ENCODE assay signal across 11 cellular contexts in the genomic region with DNA sequence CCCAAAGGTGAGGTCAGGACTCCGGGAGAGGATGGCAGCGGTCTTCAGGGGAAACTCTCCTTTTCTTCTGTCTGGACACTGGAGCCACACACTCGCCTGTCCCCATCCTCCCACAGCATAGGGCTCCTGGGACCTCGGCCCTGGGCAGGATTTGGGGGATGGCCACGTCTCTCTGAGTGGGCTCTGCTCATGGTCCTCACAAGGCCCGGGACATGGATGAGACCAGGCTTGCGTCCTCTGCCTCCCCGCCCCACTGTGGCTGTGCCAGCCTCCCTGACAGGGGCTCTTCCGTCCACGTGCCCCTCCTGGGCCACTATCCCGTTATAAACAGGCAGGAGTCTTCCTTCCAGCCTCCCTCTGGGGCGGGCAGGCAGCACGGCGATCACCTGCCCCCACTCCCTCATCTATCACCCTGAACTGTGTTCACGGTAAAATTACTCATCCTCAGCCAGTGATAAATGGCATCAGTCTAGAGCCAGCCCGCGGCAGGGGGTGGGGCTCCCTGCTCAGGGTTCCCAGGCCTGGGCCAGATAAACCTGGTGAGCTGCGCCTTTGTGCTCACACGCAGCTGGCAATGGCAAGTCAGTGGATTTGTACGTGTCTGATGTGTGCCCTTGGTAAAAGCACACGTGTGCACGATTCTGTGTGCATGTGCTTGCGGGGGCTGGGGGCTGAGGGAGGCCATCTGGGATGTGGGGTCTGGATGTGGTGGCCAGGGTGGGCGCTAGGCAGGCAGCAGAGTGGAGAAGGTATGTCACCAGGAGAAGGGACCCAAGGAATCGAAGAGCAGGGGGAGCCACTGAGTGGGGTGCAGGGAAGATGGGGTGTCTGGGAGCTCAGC. TPM values are rescaled to one million over a fixed set of nuclear protein-coding genes. Genes with fewer than 3 reads are reported as not detected.
A peak's percentile ranks its signal among the peaks of the same experiment; 100 is the strongest.
DNase-seq lines count a peak whose midpoint lies in the region; FAIRE-seq and TF ChIP-seq lines count a peak whose summit lies in the region.
"Had no signal": no experiment of that assay in that cellular context is flagged by ENCODE, and none has a peak within 500 bp of the region (broad histone marks: within the 10 kb centered on the region; RNA-seq: fewer than 3 reads in every experiment).

No MANE protein-coding gene starts in this region.

- no peaks in the 10 kb centered on the region for H3K9me3 ChIP-seq in PC-9 (ENCODE audit: insufficient read depth, low read depth)
- H3K9me3 ChIP-seq in suprapubic skin: no peaks in the 10 kb centered on the region
- H3K9me3 ChIP-seq in effector memory CD4-positive, alpha-beta T cell (ENCODE audit: control insufficient read depth, low read length): no peaks in the 10 kb centered on the region
- H3K9me3 ChIP-seq: mucosa of descending colon had no signal

- no TSS peak for BruUV-seq in PC-9 (replicated peaks; lab: Mats Ljungman, UMichigan)

- H3K79me2 ChIP-seq in PC-9 (ENCODE audit: low read depth): no peaks in the 10 kb centered on the region

- H3K27ac ChIP-seq in PC-9 (no peak overlapping the region), suprapubic skin (no peak overlapping the region)
- H3K27ac ChIP-seq in effector memory CD4-positive, alpha-beta T cell (ENCODE audit: insufficient read depth, low read length, poor library complexity, severe bottlenecking): no peak overlapping the region

- H3K4me1 ChIP-seq in PC-9 (replicated peaks; ENCODE audit: insufficient read depth): peaks cover 27% of the 10 kb centered on the region
- H3K4me1 ChIP-seq in suprapubic skin: peaks cover 26% of the 10 kb centered on the region
- no peaks in the 10 kb centered on the region for H3K4me1 ChIP-seq in effector memory CD4-positive, alpha-beta T cell (ENCODE audit: control insufficient read depth, insufficient read depth, low read length, poor library complexity, severe bottlenecking)

- no peak for FAIRE-seq in urothelium cell line (lab: Jason Lieb, UNC)
- FAIRE-seq: TTC549 had no signal

- H3K9me2 ChIP-seq in PC-9 (ENCODE audit: insufficient read depth): no peaks in the 10 kb centered on the region

- POLR2A ChIA-PET in PC-9 (lab: Charles Lee; ENCODE audit: unreplicated experiment): no interaction called here

- TF ChIP-seq POLR2A in suprapubic skin (IDR thresholded peaks at IDR 0.05): no peak

- H3K27me3 ChIP-seq in PC-9 (ENCODE audit: insufficient read depth, low read depth): peaks cover 16% of the 10 kb centered on the region; the same call in 1 of the 2 replicates
- H3K27me3 ChIP-seq in suprapubic skin: peaks cover 63% of the 10 kb centered on the region
- peaks cover 7% of the 10 kb centered on the region for H3K27me3 ChIP-seq in effector memory CD4-positive, alpha-beta T cell (replicated peaks; ENCODE audit: control insufficient read depth, insufficient read depth, low read length, poor library complexity, severe bottlenecking)

- TF ChIP-seq EP300 in suprapubic skin (IDR thresholded peaks at IDR 0.05): no peak

- no peak overlapping the region for H2AFZ ChIP-seq in PC-9

- H3K36me3 ChIP-seq in PC-9 (ENCODE audit: low read depth) (no peaks in the 10 kb centered on the region), suprapubic skin (no peaks in the 10 kb centered on the region)
- H3K36me3 ChIP-seq in effector memory CD4-positive, alpha-beta T cell (ENCODE audit: control insufficient read depth, insufficient read depth, low read length): no peaks in the 10 kb centered on the region

- TF ChIP-seq CTCF in PC-9 (conservative IDR thresholded peaks at IDR 0.05): no peak
- no peak for TF ChIP-seq CTCF in fibroblast of pulmonary artery (IDR thresholded peaks at IDR 0.05; ENCODE audit: low read length, missing control alignments)
- TF ChIP-seq CTCF in suprapubic skin (IDR thresholded peaks at IDR 0.05): no peak

- 43% methylated on average over 25 of the region's 25 CpGs for WGBS in suprapubic skin

- H4K20me1 ChIP-seq in PC-9 (ENCODE audit: insufficient read depth): no peaks in the 10 kb centered on the region

- H3K4me2 ChIP-seq in PC-9: peak overlapping the region; percentile 50

- peak; percentile 16 for DNase-seq in activated T-cell treated with anti-CD3 and anti-CD28 coated beads, Interleukin-2, amount 50 U/mL, for 1 hour
- DNase-seq in activated T-cell treated with anti-CD3 and anti-CD28 coated beads for 4 hours (no peak), PC-9 (peak; percentile 61 to 74), fibroblast of pulmonary artery (ENCODE audit: low read depth) (peak; percentile 21), suprapubic skin (ENCODE audit: low spot score in 2 of 2) (peak; percentile 53 to 55), NCI-H1694 (lab: John Stamatoyannopoulos, UW) (no peak), urothelium cell line (ENCODE audit: low spot score) (no peak)
- no peak for DNase-seq in effector memory CD4-positive, alpha-beta T cell
- DNase-seq: CD4-positive, CD25-positive, alpha-beta regulatory T cell had no signal

- intact Hi-C loops in PC-9 (cut with micrococcal nuclease; ENCODE audit: unreplicated experiment): no loop called here

- CTCF ChIA-PET in PC-9 (lab: Charles Lee): no interaction called here

- H3F3A ChIP-seq in PC-9 (ENCODE audit: insufficient read depth, low read depth): peaks cover 22% of the 10 kb centered on the region

- H3K4me3 ChIP-seq in PC-9 (no peak overlapping the region), fibroblast of pulmonary artery (replicated peaks; ENCODE audit: low read depth, low read length) (no peak overlapping the region), suprapubic skin (no peak overlapping the region)
- H3K4me3 ChIP-seq in effector memory CD4-positive, alpha-beta T cell (ENCODE audit: insufficient read depth, low read depth, low read length, poor library complexity, severe bottlenecking): no peak overlapping the region
- H3K4me3 ChIP-seq: mucosa of descending colon had no signal

RNA-seq across cellular contexts. Expression of gene SAMD11, which starts 12.6 kb away (rescaled TPM):
- 0.59 and 2.2 TPM in 2 replicates for total RNA-seq in PC-9 (2021)
- 1 to 10 TPM in 2 of 4 donors, under 1 TPM in 1, not detected in 1; 0.85 to 2.0 (median 1.5) TPM for total RNA-seq in suprapubic skin
- total RNA-seq: CD4-positive, CD25-positive, alpha-beta regulatory T cell had no signal

RNA-seq across cellular contexts. Expression of gene NOC2L, which starts 48.0 kb away (rescaled TPM):
- total RNA-seq in PC-9 (2021) (86.4 and 100 TPM in 2 replicates), suprapubic skin (10 to 100 TPM; 45.6 to 61.9 (median 56.3) TPM)

RNA-seq across cellular contexts. Expression of gene KLHL17, which starts 49.3 kb away (rescaled TPM):
- total RNA-seq in PC-9 (2021) (16.8 and 22.7 TPM in 2 replicates), suprapubic skin (10 to 100 TPM in 3 of 4 donors, 1 to 10 TPM in 1; 9.7 to 38.3 (median 17.0) TPM)

RNA-seq across cellular contexts. Expression of gene PLEKHN1, which starts 55.2 kb away (rescaled TPM):
- total RNA-seq in PC-9 (2021) (9.1 and 11.9 TPM in 2 replicates), suprapubic skin (10 to 100 TPM; 36.1 to 69.0 (median 48.4) TPM)

Comparison
In these comparisons a context has a peak if more than half of its experiments do, and no peak if none do; other contexts are left out.
1. DNase-seq: peak in activated T-cell treated with anti-CD3 and anti-CD28 coated beads, Interleukin-2, amount 50 U/mL, for 1 hour (single experiment), PC-9 (2 of 2), fibroblast of pulmonary artery (single experiment) and suprapubic skin (2 of 2); none in activated T-cell treated with anti-CD3 and anti-CD28 coated beads for 4 hours (single experiment), NCI-H1694 (single experiment), urothelium cell line (single experiment) and effector memory CD4-positive, alpha-beta T cell (0 of 3).